8 cellular contexts compared by ENCODE assay signal in the genomic region with DNA sequence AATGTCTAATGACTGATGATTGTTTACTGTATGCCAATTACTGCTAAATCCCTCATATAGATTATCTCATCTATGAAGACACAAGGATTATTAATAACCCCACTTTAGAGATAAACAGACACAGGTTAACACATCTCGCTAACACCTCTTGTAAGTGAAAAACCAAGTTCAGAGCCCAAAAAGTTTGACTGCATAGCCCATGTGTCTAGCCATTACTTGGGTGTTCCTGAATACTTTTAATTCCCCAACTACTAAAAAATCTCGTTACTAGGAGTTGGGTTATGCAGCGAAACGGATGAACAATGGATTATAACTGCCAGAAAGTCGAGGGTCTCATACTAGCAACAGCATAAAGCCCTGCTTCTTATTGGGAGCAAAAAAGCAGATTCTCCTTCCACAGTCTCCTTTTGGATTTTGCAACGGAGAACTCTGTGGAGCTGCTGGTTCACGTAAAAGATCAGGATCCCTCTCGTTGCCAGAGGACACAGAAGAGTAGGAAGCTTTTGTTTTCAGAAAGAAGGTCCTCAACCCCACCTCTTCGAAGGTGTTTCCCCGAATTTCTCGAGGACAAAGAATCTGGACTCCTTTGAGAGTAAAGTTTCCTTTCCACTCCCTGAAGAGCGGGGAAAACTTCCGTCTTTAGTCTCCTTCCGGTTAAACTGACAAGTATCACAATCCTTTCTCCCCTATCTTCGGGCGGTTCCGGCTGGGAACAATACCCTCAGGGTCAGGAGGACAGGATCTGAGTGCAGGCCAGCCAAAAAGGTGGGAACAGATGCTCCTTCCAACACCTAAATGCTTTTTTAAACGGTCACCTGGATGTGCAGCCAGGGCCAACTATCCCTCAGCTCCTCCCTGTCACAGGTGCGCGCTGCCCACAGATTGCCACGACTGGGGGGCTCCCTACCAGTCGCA. TPM values are rescaled to one million over a fixed set of nuclear protein-coding genes. Genes with fewer than 3 reads are reported as not detected.
DNase-seq lines count a peak whose midpoint lies in the region; ATAC-seq and TF ChIP-seq lines count a peak whose summit lies in the region.

No MANE protein-coding gene starts in this region.

- peak; percentile 22 for ATAC-seq in GM19395 (IDR thresholded peaks at IDR 0.05; ENCODE audit: unreplicated experiment)
- peak; percentile 1 for ATAC-seq in HG03442 (IDR thresholded peaks at IDR 0.05; ENCODE audit: unreplicated experiment)
- peak; percentile 45 for ATAC-seq in left lung

- peaks cover 0 to 41% of the 10 kb centered on the region in 2 donors for H3K36me3 ChIP-seq in left lung

- no peaks in the 10 kb centered on the region for H3K9me3 ChIP-seq in left lung

- DNase-seq in DMS 273 (lab: John Stamatoyannopoulos, UW; ENCODE audit: unreplicated experiment) = peak; percentile 45
- no peak for DNase-seq in DMS 273 treated with DMSO at 0.1 percent for 48 hours (lab: John Stamatoyannopoulos, UW)
- DNase-seq in RPMI8226 = peak; percentile 23
- no peak for DNase-seq in coronary artery (ENCODE audit: low spot score)
- DNase-seq in left lung = no peak
- DNase-seq in substantia nigra (lab: John Stamatoyannopoulos, UW) = peak in 22 of 49 donors; percentile 13 to 75 (median 43)

- H3K4me1 ChIP-seq in left lung = peaks cover 15 to 33% of the 10 kb centered on the region in 2 donors

- H3K27ac ChIP-seq in coronary artery = peak overlapping the region; percentile 86 to 93
- H3K27ac ChIP-seq in left lung = peak overlapping the region; percentile 99
- H3K27ac ChIP-seq in substantia nigra (ENCODE audit: low read depth, low read length, poor library complexity, severe bottlenecking) = peak overlapping the region; percentile 99

- H3K27me3 ChIP-seq in left lung = no peaks in the 10 kb centered on the region

- H3K4me3 ChIP-seq in coronary artery (peak overlapping the region; percentile 80), left lung (peak overlapping the region; percentile 78 to 89)

- intact Hi-C loops in left lung (cut with DNase I) = loop anchor here in 1 of 2 donors (10.0 kb wide), 1 partner anchor 52 kb away; a partner anchor contains a TSS

- TF ChIP-seq CTCF in coronary artery (IDR thresholded peaks at IDR 0.05) (no peak), left lung (IDR thresholded peaks at IDR 0.05) (no peak)

RNA-seq across cellular contexts. Expression of a gene that starts 0.9 kb away (rescaled TPM):
- total RNA-seq in left lung = 10 to 100 TPM; 37.4 to 41.5 TPM

RNA-seq across cellular contexts. Expression of a gene that starts 48.2 kb away (rescaled TPM):
- total RNA-seq in left lung = 1,000 to 10,000 TPM in 1 of 2 donors, 100 to 1,000 TPM in 1; 852 to 1,027 TPM

Comparison
In these comparisons a context has a peak if more than half of its experiments do, and no peak if none do; other contexts are left out.
1. DNase-seq: peak in DMS 273 (single experiment) and RPMI8226 (single experiment); none in DMS 273 treated with DMSO at 0.1 percent for 48 hours (single experiment), coronary artery (single experiment) and left lung (0 of 2).
2. Peak in every context shown above with its lines, with median percentiles within 50 percentile points of each other: ATAC-seq and H3K27ac ChIP-seq.